In the genomic region with DNA sequence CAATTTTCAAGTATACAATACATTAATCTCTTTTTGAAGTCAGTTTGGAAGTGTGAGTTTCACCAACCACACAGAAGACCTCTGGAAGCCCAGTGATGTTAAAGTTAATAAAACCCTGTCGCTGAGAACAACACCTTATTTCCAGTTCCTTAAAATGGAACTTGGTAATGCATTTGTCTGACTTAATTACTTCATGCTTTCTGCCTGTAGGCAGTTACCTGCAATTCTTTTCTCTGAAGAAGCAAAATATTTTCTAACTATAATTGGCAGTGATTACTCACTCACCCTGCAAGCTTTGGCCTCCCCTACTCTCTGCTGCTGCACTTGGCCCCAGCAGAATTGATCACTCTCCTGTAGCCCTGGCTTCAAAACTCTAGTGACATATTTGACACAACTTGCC, we compare ENCODE assay signal across 1 cellular context.
TF ChIP-seq lines count a peak whose summit lies in the region.

No MANE protein-coding gene starts in this region.

TF ChIP-seq in GM12878, 131 proteins besides CTCF, POLR2A, EP300 and RAD21 (continued from another document and continues in another):
- TF ChIP-seq, protein P1, sequence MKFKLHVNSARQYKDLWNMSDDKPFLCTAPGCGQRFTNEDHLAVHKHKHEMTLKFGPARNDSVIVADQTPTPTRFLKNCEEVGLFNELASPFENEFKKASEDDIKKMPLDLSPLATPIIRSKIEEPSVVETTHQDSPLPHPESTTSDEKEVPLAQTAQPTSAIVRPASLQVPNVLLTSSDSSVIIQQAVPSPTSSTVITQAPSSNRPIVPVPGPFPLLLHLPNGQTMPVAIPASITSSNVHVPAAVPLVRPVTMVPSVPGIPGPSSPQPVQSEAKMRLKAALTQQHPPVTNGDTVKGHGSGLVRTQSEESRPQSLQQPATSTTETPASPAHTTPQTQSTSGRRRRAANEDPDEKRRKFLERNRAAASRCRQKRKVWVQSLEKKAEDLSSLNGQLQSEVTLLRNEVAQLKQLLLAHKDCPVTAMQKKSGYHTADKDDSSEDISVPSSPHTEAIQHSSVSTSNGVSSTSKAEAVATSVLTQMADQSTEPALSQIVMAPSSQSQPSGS (IDR thresholded peaks at IDR 0.05; ENCODE audit: low read length), result no peak
- TF ChIP-seq MEF2B (IDR thresholded peaks at IDR 0.05; ENCODE audit: partially characterized antibody, poor library complexity, severe bottlenecking) (peak; percentile 37), MXI1 (IDR thresholded peaks at IDR 0.05; ENCODE audit: low read depth, low read length) (no peak), ZNF217 (IDR thresholded peaks at IDR 0.05) (0 out of 2 replicates have a peak, but pooled peaks have one; percentile 54), GATAD2B (conservative IDR thresholded peaks at IDR 0.05; ENCODE audit: low read depth) (no peak; the same call in 1 of the 2 replicates), PAX5 (IDR thresholded peaks at IDR 0.05; ENCODE audit: borderline replicate concordance, low read depth, low read length) (no peak), TAF1 (IDR thresholded peaks at IDR 0.05; ENCODE audit: borderline replicate concordance, low read depth, low read length) (no peak), IRF4 (IDR thresholded peaks at IDR 0.05; ENCODE audit: low read depth, low read length) (no peak), TCF7 (IDR thresholded peaks at IDR 0.05; ENCODE audit: borderline replicate concordance) (no peak), NBN (IDR thresholded peaks at IDR 0.05) (peak; percentile 47; the same call in 1 of the 2 replicates), HDAC6 (IDR thresholded peaks at IDR 0.05; ENCODE audit: unreplicated experiment) (no peak), ZSCAN29 (IDR thresholded peaks at IDR 0.05) (no peak), BACH1 (IDR thresholded peaks at IDR 0.05; ENCODE audit: borderline replicate concordance) (peak; percentile 30; the same call in 1 of the 2 replicates), RAD51 (IDR thresholded peaks at IDR 0.05) (peak; percentile 13; the same call in 1 of the 2 replicates), NFYA (IDR thresholded peaks at IDR 0.05; ENCODE audit: borderline replicate concordance, low read depth, low read length) (no peak), KLF5 (IDR thresholded peaks at IDR 0.05; ENCODE audit: partially characterized antibody) (no peak), SIN3A (IDR thresholded peaks at IDR 0.05; ENCODE audit: low read depth, low read length) (no peak), ZNF622 (IDR thresholded peaks at IDR 0.05) (no peak), TARDBP (IDR thresholded peaks at IDR 0.05; ENCODE audit: borderline replicate concordance) (no peak), NR2C1 (IDR thresholded peaks at IDR 0.05) (no peak), HDAC2 (IDR thresholded peaks at IDR 0.05) (no peak), NR2C2 (IDR thresholded peaks at IDR 0.05; ENCODE audit: borderline replicate concordance, control insufficient read depth, insufficient read length, low read depth) (no peak), CBFB (IDR thresholded peaks at IDR 0.05; ENCODE audit: low read depth) (no peak), KAT2A (conservative IDR thresholded peaks at IDR 0.05; ENCODE audit: control insufficient read depth, low read depth, low read length) (no peak), SREBF2 (IDR thresholded peaks at IDR 0.05; ENCODE audit: low read length) (no peak), CBX5 (IDR thresholded peaks at IDR 0.05; ENCODE audit: low read depth) (no peak), BMI1 (IDR thresholded peaks at IDR 0.05; ENCODE audit: borderline replicate concordance) (peak; percentile 75), YY1 (IDR thresholded peaks at IDR 0.05; ENCODE audit: low read depth, low read length) (no peak), TBL1XR1 (IDR thresholded peaks at IDR 0.05; ENCODE audit: low read depth, low read length) (no peak), MTA2 (IDR thresholded peaks at IDR 0.05; ENCODE audit: low read depth) (peak; percentile 97), WRNIP1 (IDR thresholded peaks at IDR 0.05; ENCODE audit: borderline replicate concordance, low read depth, low read length) (no peak), NR2F1 (conservative IDR thresholded peaks at IDR 0.05) (peak; percentile 83), MEF2A (IDR thresholded peaks at IDR 0.05; ENCODE audit: insufficient read depth, low read depth, low read length) (no peak)
- TF ChIP-seq, protein P2, sequence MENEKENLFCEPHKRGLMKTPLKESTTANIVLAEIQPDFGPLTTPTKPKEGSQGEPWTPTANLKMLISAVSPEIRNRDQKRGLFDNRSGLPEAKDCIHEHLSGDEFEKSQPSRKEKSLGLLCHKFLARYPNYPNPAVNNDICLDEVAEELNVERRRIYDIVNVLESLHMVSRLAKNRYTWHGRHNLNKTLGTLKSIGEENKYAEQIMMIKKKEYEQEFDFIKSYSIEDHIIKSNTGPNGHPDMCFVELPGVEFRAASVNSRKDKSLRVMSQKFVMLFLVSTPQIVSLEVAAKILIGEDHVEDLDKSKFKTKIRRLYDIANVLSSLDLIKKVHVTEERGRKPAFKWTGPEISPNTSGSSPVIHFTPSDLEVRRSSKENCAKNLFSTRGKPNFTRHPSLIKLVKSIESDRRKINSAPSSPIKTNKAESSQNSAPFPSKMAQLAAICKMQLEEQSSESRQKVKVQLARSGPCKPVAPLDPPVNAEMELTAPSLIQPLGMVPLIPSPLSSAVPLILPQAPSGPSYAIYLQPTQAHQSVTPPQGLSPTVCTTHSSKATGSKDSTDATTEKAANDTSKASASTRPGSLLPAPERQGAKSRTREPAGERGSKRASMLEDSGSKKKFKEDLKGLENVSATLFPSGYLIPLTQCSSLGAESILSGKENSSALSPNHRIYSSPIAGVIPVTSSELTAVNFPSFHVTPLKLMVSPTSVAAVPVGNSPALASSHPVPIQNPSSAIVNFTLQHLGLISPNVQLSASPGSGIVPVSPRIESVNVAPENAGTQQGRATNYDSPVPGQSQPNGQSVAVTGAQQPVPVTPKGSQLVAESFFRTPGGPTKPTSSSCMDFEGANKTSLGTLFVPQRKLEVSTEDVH (IDR thresholded peaks at IDR 0.05; ENCODE audit: low read depth, partially characterized antibody), result no peak
- TF ChIP-seq, protein P3, sequence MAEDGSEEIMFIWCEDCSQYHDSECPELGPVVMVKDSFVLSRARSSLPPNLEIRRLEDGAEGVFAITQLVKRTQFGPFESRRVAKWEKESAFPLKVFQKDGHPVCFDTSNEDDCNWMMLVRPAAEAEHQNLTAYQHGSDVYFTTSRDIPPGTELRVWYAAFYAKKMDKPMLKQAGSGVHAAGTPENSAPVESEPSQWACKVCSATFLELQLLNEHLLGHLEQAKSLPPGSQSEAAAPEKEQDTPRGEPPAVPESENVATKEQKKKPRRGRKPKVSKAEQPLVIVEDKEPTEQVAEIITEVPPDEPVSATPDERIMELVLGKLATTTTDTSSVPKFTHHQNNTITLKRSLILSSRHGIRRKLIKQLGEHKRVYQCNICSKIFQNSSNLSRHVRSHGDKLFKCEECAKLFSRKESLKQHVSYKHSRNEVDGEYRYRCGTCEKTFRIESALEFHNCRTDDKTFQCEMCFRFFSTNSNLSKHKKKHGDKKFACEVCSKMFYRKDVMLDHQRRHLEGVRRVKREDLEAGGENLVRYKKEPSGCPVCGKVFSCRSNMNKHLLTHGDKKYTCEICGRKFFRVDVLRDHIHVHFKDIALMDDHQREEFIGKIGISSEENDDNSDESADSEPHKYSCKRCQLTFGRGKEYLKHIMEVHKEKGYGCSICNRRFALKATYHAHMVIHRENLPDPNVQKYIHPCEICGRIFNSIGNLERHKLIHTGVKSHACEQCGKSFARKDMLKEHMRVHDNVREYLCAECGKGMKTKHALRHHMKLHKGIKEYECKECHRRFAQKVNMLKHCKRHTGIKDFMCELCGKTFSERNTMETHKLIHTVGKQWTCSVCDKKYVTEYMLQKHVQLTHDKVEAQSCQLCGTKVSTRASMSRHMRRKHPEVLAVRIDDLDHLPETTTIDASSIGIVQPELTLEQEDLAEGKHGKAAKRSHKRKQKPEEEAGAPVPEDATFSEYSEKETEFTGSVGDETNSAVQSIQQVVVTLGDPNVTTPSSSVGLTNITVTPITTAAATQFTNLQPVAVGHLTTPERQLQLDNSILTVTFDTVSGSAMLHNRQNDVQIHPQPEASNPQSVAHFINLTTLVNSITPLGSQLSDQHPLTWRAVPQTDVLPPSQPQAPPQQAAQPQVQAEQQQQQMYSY (CRISPR knock-in tag; IDR thresholded peaks at IDR 0.05), result no peak
- TF ChIP-seq, protein P4, sequence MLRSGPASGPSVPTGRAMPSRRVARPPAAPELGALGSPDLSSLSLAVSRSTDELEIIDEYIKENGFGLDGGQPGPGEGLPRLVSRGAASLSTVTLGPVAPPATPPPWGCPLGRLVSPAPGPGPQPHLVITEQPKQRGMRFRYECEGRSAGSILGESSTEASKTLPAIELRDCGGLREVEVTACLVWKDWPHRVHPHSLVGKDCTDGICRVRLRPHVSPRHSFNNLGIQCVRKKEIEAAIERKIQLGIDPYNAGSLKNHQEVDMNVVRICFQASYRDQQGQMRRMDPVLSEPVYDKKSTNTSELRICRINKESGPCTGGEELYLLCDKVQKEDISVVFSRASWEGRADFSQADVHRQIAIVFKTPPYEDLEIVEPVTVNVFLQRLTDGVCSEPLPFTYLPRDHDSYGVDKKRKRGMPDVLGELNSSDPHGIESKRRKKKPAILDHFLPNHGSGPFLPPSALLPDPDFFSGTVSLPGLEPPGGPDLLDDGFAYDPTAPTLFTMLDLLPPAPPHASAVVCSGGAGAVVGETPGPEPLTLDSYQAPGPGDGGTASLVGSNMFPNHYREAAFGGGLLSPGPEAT (IDR thresholded peaks at IDR 0.05; ENCODE audit: low read depth), result peak; percentile 59; the same call in 1 of the 2 replicates
- TF ChIP-seq, protein P5, sequence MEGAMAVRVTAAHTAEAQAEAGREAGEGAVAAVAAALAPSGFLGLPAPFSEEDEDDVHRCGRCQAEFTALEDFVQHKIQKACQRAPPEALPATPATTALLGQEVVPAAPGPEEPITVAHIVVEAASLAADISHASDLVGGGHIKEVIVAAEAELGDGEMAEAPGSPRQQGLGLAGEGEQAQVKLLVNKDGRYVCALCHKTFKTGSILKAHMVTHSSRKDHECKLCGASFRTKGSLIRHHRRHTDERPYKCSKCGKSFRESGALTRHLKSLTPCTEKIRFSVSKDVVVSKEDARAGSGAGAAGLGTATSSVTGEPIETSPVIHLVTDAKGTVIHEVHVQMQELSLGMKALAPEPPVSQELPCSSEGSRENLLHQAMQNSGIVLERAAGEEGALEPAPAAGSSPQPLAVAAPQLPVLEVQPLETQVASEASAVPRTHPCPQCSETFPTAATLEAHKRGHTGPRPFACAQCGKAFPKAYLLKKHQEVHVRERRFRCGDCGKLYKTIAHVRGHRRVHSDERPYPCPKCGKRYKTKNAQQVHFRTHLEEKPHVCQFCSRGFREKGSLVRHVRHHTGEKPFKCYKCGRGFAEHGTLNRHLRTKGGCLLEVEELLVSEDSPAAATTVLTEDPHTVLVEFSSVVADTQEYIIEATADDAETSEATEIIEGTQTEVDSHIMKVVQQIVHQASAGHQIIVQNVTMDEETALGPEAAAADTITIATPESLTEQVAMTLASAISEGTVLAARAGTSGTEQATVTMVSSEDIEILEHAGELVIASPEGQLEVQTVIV (IDR thresholded peaks at IDR 0.05; ENCODE audit: borderline replicate concordance, partially characterized antibody), result no peak
- TF ChIP-seq, protein P6, sequence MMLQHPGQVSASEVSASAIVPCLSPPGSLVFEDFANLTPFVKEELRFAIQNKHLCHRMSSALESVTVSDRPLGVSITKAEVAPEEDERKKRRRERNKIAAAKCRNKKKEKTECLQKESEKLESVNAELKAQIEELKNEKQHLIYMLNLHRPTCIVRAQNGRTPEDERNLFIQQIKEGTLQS (IDR thresholded peaks at IDR 0.05; ENCODE audit: borderline replicate concordance, extremely low read depth, low read depth, low read length), result no peak
- TF ChIP-seq, protein P7, sequence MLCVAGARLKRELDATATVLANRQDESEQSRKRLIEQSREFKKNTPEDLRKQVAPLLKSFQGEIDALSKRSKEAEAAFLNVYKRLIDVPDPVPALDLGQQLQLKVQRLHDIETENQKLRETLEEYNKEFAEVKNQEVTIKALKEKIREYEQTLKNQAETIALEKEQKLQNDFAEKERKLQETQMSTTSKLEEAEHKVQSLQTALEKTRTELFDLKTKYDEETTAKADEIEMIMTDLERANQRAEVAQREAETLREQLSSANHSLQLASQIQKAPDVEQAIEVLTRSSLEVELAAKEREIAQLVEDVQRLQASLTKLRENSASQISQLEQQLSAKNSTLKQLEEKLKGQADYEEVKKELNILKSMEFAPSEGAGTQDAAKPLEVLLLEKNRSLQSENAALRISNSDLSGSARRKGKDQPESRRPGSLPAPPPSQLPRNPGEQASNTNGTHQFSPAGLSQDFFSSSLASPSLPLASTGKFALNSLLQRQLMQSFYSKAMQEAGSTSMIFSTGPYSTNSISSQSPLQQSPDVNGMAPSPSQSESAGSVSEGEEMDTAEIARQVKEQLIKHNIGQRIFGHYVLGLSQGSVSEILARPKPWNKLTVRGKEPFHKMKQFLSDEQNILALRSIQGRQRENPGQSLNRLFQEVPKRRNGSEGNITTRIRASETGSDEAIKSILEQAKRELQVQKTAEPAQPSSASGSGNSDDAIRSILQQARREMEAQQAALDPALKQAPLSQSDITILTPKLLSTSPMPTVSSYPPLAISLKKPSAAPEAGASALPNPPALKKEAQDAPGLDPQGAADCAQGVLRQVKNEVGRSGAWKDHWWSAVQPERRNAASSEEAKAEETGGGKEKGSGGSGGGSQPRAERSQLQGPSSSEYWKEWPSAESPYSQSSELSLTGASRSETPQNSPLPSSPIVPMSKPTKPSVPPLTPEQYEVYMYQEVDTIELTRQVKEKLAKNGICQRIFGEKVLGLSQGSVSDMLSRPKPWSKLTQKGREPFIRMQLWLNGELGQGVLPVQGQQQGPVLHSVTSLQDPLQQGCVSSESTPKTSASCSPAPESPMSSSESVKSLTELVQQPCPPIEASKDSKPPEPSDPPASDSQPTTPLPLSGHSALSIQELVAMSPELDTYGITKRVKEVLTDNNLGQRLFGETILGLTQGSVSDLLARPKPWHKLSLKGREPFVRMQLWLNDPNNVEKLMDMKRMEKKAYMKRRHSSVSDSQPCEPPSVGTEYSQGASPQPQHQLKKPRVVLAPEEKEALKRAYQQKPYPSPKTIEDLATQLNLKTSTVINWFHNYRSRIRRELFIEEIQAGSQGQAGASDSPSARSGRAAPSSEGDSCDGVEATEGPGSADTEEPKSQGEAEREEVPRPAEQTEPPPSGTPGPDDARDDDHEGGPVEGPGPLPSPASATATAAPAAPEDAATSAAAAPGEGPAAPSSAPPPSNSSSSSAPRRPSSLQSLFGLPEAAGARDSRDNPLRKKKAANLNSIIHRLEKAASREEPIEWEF (IDR thresholded peaks at IDR 0.05; ENCODE audit: insufficient replicate concordance, low read depth, low read length), result no peak
- TF ChIP-seq, protein P8, sequence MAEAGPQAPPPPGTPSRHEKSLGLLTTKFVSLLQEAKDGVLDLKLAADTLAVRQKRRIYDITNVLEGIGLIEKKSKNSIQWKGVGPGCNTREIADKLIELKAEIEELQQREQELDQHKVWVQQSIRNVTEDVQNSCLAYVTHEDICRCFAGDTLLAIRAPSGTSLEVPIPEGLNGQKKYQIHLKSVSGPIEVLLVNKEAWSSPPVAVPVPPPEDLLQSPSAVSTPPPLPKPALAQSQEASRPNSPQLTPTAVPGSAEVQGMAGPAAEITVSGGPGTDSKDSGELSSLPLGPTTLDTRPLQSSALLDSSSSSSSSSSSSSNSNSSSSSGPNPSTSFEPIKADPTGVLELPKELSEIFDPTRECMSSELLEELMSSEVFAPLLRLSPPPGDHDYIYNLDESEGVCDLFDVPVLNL (IDR thresholded peaks at IDR 0.05; ENCODE audit: low read depth, low read length), result no peak
